Comparison of ENCODE assay signal across 12 cellular contexts in genomic region chr22:45493286-45493771, GRCh38. TPM values are rescaled to one million over a fixed set of nuclear protein-coding genes. Genes with fewer than 3 reads are reported as not detected.
A peak's percentile ranks its signal among the peaks of the same experiment; 100 is the strongest.
DNase-seq lines count a peak whose midpoint lies in the region; ATAC-seq and TF ChIP-seq lines count a peak whose summit lies in the region.
"Had no signal": no experiment of that assay in that cellular context is flagged by ENCODE, and none has a peak within 500 bp of the region (broad histone marks: within the 10 kb centered on the region; RNA-seq: fewer than 3 reads in every experiment).

No MANE protein-coding gene starts in this region.

- no peak overlapping the region for H3K4me2 ChIP-seq in osteoblast (ENCODE audit: insufficient read depth, low read length)

- H3K4me3 ChIP-seq in BJ (ENCODE audit: low read depth, low read length) (no peak overlapping the region), adipocyte (ENCODE audit: low read length) (no peak overlapping the region), fibroblast of the aortic adventitia (ENCODE audit: low read depth, low read length) (no peak overlapping the region), osteoblast (ENCODE audit: insufficient read depth, low read length) (no peak overlapping the region)
- no peak overlapping the region for H3K4me3 ChIP-seq in CD8-positive, alpha-beta T cell (ENCODE audit: low read depth, low read length)

- no peak overlapping the region for H3K4me3 Mint-ChIP-seq in CD8-positive, alpha-beta T cell
- no peak overlapping the region for H3K4me3 Mint-ChIP-seq in activated CD8-positive, alpha-beta memory T cell treated with anti-CD3 and anti-CD28 coated beads, Interleukin-2, amount 10 ng/mL, durations not matched to agents 7 days and 5 days
- H3K4me3 Mint-ChIP-seq: activated T-cell treated with anti-CD3 and anti-CD28 coated beads, Interleukin-2, amount 50 U/mL, for 24 hours had no signal

- H3K27ac Mint-ChIP-seq in CD8-positive, alpha-beta T cell = no peak overlapping the region
- no peak overlapping the region for H3K27ac Mint-ChIP-seq in activated CD8-positive, alpha-beta memory T cell treated with anti-CD3 and anti-CD28 coated beads, Interleukin-2, amount 10 ng/mL, durations not matched to agents 7 days and 5 days
- H3K27ac Mint-ChIP-seq: activated T-cell treated with anti-CD3 and anti-CD28 coated beads, Interleukin-2, amount 50 U/mL, for 24 hours had no signal

- H4K20me1 ChIP-seq in osteoblast (ENCODE audit: insufficient read depth, low read length) = no peaks in the 10 kb centered on the region

- POLR2A ChIA-PET in BJ (lab: Charles Lee) = interaction anchor here (0.6 to 1.0 kb wide), 2 partner anchors 9 to 50 kb away, joined by 3 to 4 read pairs; no protein-coding TSS in a partner anchor
- POLR2A ChIA-PET in CD8-positive, alpha-beta T cell (lab: Charles Lee) = no interaction called here

- H3K36me3 ChIP-seq in BJ (ENCODE audit: control insufficient read depth, insufficient read depth, low read length) (no peaks in the 10 kb centered on the region), adipocyte (ENCODE audit: control insufficient read depth, insufficient read depth, low read length, severe bottlenecking) (no peaks in the 10 kb centered on the region), osteoblast (ENCODE audit: insufficient read depth, low read length) (no peaks in the 10 kb centered on the region)
- no peaks in the 10 kb centered on the region for H3K36me3 ChIP-seq in CD8-positive, alpha-beta T cell (ENCODE audit: insufficient read depth, low read length)

- intact Hi-C loops in CD8-positive, alpha-beta T cell (cut with DNase I, micrococcal nuclease) = no loop called here

- TF ChIP-seq CTCF in BJ (IDR thresholded peaks at IDR 0.05; ENCODE audit: insufficient read depth, low read depth, low read length) (no peak), fibroblast of the aortic adventitia (IDR thresholded peaks at IDR 0.05; ENCODE audit: insufficient read depth, low read length) (no peak), osteoblast (IDR thresholded peaks at IDR 0.05; ENCODE audit: extremely low read depth, low read depth, low read length) (no peak)
- TF ChIP-seq CTCF in CD8-positive, alpha-beta T cell (IDR thresholded peaks at IDR 0.05) = no peak

- H3K9me3 Mint-ChIP-seq in CD8-positive, alpha-beta T cell = no peaks in the 10 kb centered on the region
- H3K9me3 Mint-ChIP-seq in activated CD8-positive, alpha-beta memory T cell treated with anti-CD3 and anti-CD28 coated beads, Interleukin-2, amount 10 ng/mL, durations not matched to agents 7 days and 5 days (ENCODE audit: low read depth) = peaks cover 3% of the 10 kb centered on the region
- H3K9me3 Mint-ChIP-seq: activated T-cell treated with anti-CD3 and anti-CD28 coated beads, Interleukin-2, amount 50 U/mL, for 24 hours had no signal

- H3K4me1 ChIP-seq in adipocyte (ENCODE audit: control insufficient read depth, insufficient read depth, low read length) = peaks cover 34% of the 10 kb centered on the region
- H3K4me1 ChIP-seq in osteoblast (ENCODE audit: insufficient read depth, low read length) = peaks cover 5% of the 10 kb centered on the region
- H3K4me1 ChIP-seq in CD8-positive, alpha-beta T cell (ENCODE audit: insufficient read depth, low read length) = no peaks in the 10 kb centered on the region

- peaks cover 28% of the 10 kb centered on the region for H3K27me3 Mint-ChIP-seq in CD8-positive, alpha-beta T cell (ENCODE audit: low read depth)
- peaks cover 31% of the 10 kb centered on the region for H3K27me3 Mint-ChIP-seq in activated CD8-positive, alpha-beta memory T cell treated with anti-CD3 and anti-CD28 coated beads, Interleukin-2, amount 10 ng/mL, durations not matched to agents 7 days and 5 days

- H3K9ac ChIP-seq in adipocyte (ENCODE audit: low read length) = peak overlapping the region; percentile 45

- H3K27ac ChIP-seq in osteoblast (ENCODE audit: low read depth, low read length) = no peak overlapping the region
- H3K27ac ChIP-seq in CD8-positive, alpha-beta T cell (ENCODE audit: low read depth, low read length) = no peak overlapping the region

- H3K4me1 Mint-ChIP-seq in CD8-positive, alpha-beta T cell (ENCODE audit: low read depth) = peaks cover 2% of the 10 kb centered on the region
- H3K4me1 Mint-ChIP-seq in activated CD8-positive, alpha-beta memory T cell treated with anti-CD3 and anti-CD28 coated beads, Interleukin-2, amount 10 ng/mL, durations not matched to agents 7 days and 5 days = peaks cover 4% of the 10 kb centered on the region

- ATAC-seq in CD8-positive, alpha-beta T cell = no peak
- no peak for ATAC-seq in GM18502 (IDR thresholded peaks at IDR 0.05; ENCODE audit: poor library complexity, unreplicated experiment)
- no peak for ATAC-seq in activated CD8-positive, alpha-beta memory T cell treated with anti-CD3 and anti-CD28 coated beads, Interleukin-2, amount 10 ng/mL, durations not matched to agents 7 days and 5 days

- H3K9me3 ChIP-seq in adipocyte (ENCODE audit: control insufficient read depth, low read length) (peaks cover 5% of the 10 kb centered on the region), osteoblast (ENCODE audit: low read depth, low read length) (no peaks in the 10 kb centered on the region)
- no peaks in the 10 kb centered on the region for H3K9me3 ChIP-seq in CD8-positive, alpha-beta T cell (ENCODE audit: low read length)

- DNase-seq in BJ (ENCODE audit: low read depth) (peak; percentile 47), adipocyte (ENCODE audit: low read depth) (no peak), fibroblast of the aortic adventitia (ENCODE audit: low read depth) (peak; percentile 85), osteoblast (ENCODE audit: insufficient read length, low spot score, missing footprints) (peak; percentile 44), T-helper 9 cell (no peak)
- DNase-seq in CD8-positive, alpha-beta T cell = no peak
- no peak for DNase-seq in activated CD8-positive, alpha-beta memory T cell treated with anti-CD3 and anti-CD28 coated beads, Interleukin-2, amount 10 ng/mL, durations not matched to agents 7 days and 5 days
- DNase-seq: activated CD4-positive, CD25-positive, alpha-beta regulatory T cell treated with anti-CD3 and anti-CD28 coated beads, Interleukin-2, amount 50 U/mL, for 72 hours; activated T-cell treated with anti-CD3 and anti-CD28 coated beads, Interleukin-2, amount 50 U/mL, for 24 hours; NCI-H2081 treated with DMSO at 0.1 percent for 48 hours; occipital lobe had no signal

- H2AFZ ChIP-seq in osteoblast (ENCODE audit: low read length) = peak overlapping the region; percentile 31

- H3K79me2 ChIP-seq in osteoblast (ENCODE audit: insufficient read depth, low read length) = no peaks in the 10 kb centered on the region

- H3K36me3 Mint-ChIP-seq in CD8-positive, alpha-beta T cell = no peaks in the 10 kb centered on the region
- peaks cover 2% of the 10 kb centered on the region for H3K36me3 Mint-ChIP-seq in activated CD8-positive, alpha-beta memory T cell treated with anti-CD3 and anti-CD28 coated beads, Interleukin-2, amount 10 ng/mL, durations not matched to agents 7 days and 5 days

- no peaks in the 10 kb centered on the region for H3K27me3 ChIP-seq in BJ (ENCODE audit: control insufficient read depth, insufficient read depth, low read length)
- no peaks in the 10 kb centered on the region for H3K27me3 ChIP-seq in adipocyte (replicated peaks; ENCODE audit: control insufficient read depth, insufficient read depth, low read length)
- no peaks in the 10 kb centered on the region for H3K27me3 ChIP-seq in osteoblast (ENCODE audit: insufficient read depth, low read length)
- no peaks in the 10 kb centered on the region for H3K27me3 ChIP-seq in CD8-positive, alpha-beta T cell (ENCODE audit: insufficient read depth, low read length)

- CTCF ChIA-PET in BJ (lab: Yijun Ruan, JAX) = interaction anchor here (1.2 to 1.4 kb wide), 2 partner anchors 11 to 52 kb away, joined by 3 read pairs; no protein-coding TSS in a partner anchor
- CTCF ChIA-PET in CD8-positive, alpha-beta T cell (lab: Charles Lee) = no interaction called here
- CTCF ChIA-PET in activated CD8-positive, alpha-beta memory T cell treated with anti-CD3 and anti-CD28 coated beads, Interleukin-2, amount 10 ng/mL, durations not matched to agents 7 days and 5 days (lab: Charles Lee) = interaction anchor here (0.7 kb wide), 1 partner anchor 34 kb away, joined by 3 read pairs; no protein-coding TSS in a partner anchor

RNA-seq across cellular contexts. Expression of gene FBLN1, which starts 9.4 kb away (rescaled TPM):
- polyA plus RNA-seq in BJ (2011; rRNA removed) = 681 and 1,033 TPM in 2 replicates
- 344 and 433 TPM in 2 replicates for polyA minus RNA-seq in BJ (2011; rRNA and poly(A)+ RNA removed)
- total RNA-seq in fibroblast of the aortic adventitia (ENCODE audit: low replicate concordance) = 335 and 561 TPM in 2 replicates
- total RNA-seq in osteoblast = 88.3 and 122 TPM in 2 replicates
- total RNA-seq in CD8-positive, alpha-beta T cell = not detected
- total RNA-seq in activated CD8-positive, alpha-beta memory T cell treated with anti-CD3 and anti-CD28 coated beads, Interleukin-2, amount 10 ng/mL, durations not matched to agents 7 days and 5 days = under 1 TPM in 1 of 2 experiments, not detected in 1; 0.42 TPM

Comparison
In these comparisons a context has a peak if more than half of its experiments do, and no peak if none do; other contexts are left out.
1. DNase-seq: peak in BJ (single experiment), fibroblast of the aortic adventitia (single experiment) and osteoblast (single experiment); none in adipocyte (single experiment), CD8-positive, alpha-beta T cell (0 of 7), activated CD8-positive, alpha-beta memory T cell treated with anti-CD3 and anti-CD28 coated beads, Interleukin-2, amount 10 ng/mL, durations not matched to agents 7 days and 5 days (single experiment) and T-helper 9 cell (single experiment).
2. RNA of gene FBLN1, which starts 9.4 kb away (total RNA-seq): 335 to 561 TPM in fibroblast of the aortic adventitia and 88.3 to 122 TPM in osteoblast; 0.42 TPM in activated CD8-positive, alpha-beta memory T cell treated with anti-CD3 and anti-CD28 coated beads, Interleukin-2, amount 10 ng/mL, durations not matched to agents 7 days and 5 days and not detected in CD8-positive, alpha-beta T cell; every median in the first group is over 10 times any median in the second.